Comparison of ENCODE assay signal across 1 cellular context in the genomic region with DNA sequence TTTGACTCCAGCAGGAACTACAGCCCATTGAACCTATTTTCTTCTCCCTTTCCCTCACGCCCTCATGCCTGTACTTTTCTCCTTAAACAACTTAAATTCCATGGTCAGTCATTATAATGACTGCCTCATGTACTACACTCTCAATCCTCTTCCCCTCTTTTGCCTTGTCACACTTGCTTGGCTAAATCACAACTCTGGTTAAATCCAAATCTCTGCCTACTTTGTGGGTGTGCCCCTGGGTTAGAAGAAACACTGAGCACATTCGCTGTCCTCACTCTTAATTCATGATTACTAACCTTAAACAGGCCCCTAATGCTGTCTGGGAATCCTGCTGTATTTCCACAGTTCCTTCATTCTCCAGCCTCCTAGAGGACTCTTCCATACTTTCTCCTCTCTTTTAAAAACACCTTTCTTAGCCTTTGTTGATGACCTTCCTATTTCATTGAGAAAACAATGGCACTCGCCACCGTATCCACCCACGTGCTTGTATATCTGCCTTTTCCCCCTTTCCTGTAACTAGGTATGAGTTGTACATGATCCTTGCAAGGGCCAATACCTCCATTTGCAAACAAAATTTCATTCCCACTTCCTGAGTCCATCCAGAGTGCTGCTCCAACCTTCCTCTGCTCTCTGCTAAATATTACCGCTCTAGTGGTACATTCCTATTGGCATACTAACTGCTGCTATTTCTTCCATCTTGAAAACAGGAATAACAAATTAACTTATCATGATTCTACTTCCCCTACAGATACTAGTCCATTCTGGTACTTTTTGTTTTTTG.
TF ChIP-seq lines count a peak whose summit lies in the region.

No MANE protein-coding gene starts in this region.

TF ChIP-seq in K562, 482 proteins besides CTCF, POLR2A, EP300 and RAD21 (continued from another document):
- TF ChIP-seq, protein P1, sequence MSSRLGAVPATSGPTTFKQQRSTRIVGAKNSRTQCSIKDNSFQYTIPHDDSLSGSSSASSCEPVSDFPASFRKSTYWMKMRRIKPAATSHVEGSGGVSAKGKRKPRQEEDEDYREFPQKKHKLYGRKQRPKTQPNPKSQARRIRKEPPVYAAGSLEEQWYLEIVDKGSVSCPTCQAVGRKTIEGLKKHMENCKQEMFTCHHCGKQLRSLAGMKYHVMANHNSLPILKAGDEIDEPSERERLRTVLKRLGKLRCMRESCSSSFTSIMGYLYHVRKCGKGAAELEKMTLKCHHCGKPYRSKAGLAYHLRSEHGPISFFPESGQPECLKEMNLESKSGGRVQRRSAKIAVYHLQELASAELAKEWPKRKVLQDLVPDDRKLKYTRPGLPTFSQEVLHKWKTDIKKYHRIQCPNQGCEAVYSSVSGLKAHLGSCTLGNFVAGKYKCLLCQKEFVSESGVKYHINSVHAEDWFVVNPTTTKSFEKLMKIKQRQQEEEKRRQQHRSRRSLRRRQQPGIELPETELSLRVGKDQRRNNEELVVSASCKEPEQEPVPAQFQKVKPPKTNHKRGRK (tag; IDR thresholded peaks at IDR 0.05): no peak
